In genomic region chrX:85244411-85245210, GRCh38 we compare ENCODE assay signal across 1 cellular context.
TF ChIP-seq lines count a peak whose summit lies in the region.

No MANE protein-coding gene starts in this region.

TF ChIP-seq in GM12878, 131 proteins besides CTCF, POLR2A, EP300 and RAD21 (continued from another document):
- TF ChIP-seq ZBTB40 (IDR thresholded peaks at IDR 0.05; ENCODE audit: borderline replicate concordance): no peak
- TF ChIP-seq EZH2 (IDR thresholded peaks at IDR 0.05; ENCODE audit: borderline replicate concordance, control insufficient read depth, low read depth, low read length): no peak
